Comparison of ENCODE assay signal across 3 cellular contexts in genomic region chr3:5517921-5518320, GRCh38.
"Had no signal": no experiment of that assay in that cellular context is flagged by ENCODE, and none has a peak within 500 bp of the region (broad histone marks: within the 10 kb centered on the region; RNA-seq: fewer than 3 reads in every experiment).

No MANE protein-coding gene starts in this region.

- ATAC-seq: GM12878 had no signal

- DNase-seq: GDM1, GF-D8 had no signal

- H3K4me3 ChIP-seq: GM12878 had no signal
